10 cellular contexts compared by ENCODE assay signal in the genomic region with DNA sequence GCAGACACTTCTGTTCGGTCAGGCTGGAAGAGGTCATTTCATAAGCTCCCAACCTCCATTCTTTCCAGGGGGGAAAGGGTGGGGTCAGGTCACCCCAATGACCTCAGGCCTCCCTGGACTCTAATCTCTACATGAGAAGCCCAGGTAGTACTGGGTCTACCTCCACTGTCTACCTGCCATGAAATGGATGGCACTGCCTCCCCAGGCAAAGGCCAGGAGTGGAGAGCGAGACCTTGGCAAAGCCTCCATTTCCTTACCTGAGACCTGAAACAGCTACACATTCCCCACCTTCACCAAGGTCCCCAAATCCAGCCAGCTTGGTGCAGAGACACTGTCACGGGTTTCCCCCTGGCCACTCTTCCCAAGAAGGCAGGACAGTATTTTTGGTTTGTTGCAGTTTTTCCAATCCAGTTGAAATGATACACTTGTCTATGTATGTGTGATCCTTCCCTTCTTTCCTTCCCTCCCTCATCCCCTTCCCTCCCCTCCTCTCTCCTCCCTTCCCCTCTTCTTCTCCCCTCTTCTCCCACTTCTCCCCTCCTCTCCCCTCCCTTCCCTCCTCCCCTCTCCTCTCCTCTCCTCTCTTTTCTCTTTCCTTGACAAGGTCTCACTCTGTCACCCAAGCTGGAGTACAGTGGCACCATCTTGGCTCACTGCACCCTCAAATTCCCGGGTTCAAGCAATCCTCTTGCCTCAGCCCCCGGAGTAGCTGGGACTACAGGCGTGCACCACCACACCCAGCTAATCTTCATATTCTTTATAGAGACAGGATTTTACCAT. TPM values are rescaled to one million over a fixed set of nuclear protein-coding genes. Genes with fewer than 3 reads are reported as not detected.
DNase-seq lines count a peak whose midpoint lies in the region; ATAC-seq and TF ChIP-seq lines count a peak whose summit lies in the region.
"Had no signal": no experiment of that assay in that cellular context is flagged by ENCODE, and none has a peak within 500 bp of the region (broad histone marks: within the 10 kb centered on the region; RNA-seq: fewer than 3 reads in every experiment).

No MANE protein-coding gene starts in this region.

- no peaks in the 10 kb centered on the region for H3K36me3 ChIP-seq in left ventricle myocardium inferior
- H3K36me3 ChIP-seq in mucosa of stomach (ENCODE audit: control insufficient read depth, insufficient read depth, low read length) = no peaks in the 10 kb centered on the region
- no peaks in the 10 kb centered on the region for H3K36me3 ChIP-seq in uterus

- peak overlapping the region; percentile 2 for H3K9ac ChIP-seq in mucosa of stomach (ENCODE audit: low read length)

- H3K36me3 Mint-ChIP-seq in activated T-helper 2 cell treated with anti-CD3 and anti-CD28 coated beads, Interferon-gamma antibody, Interleukin-2, Interleukin-4, amounts not matched to agents 10 μg/mL and 5 μg/mL and 100 μg/mL, durations not matched to agents 14 hours and 24 hours and 36 hours (ENCODE audit: low read depth) = no peaks in the 10 kb centered on the region

- no peak for ATAC-seq in left cardiac atrium

- H3K27me3 ChIP-seq in left ventricle myocardium inferior (ENCODE audit: low read depth) (no peaks in the 10 kb centered on the region), mucosa of stomach (ENCODE audit: control insufficient read depth, insufficient read depth, low read length) (no peaks in the 10 kb centered on the region), uterus (no peaks in the 10 kb centered on the region)

- peaks cover 73% of the 10 kb centered on the region for H3K4me1 Mint-ChIP-seq in activated T-helper 2 cell treated with anti-CD3 and anti-CD28 coated beads, Interferon-gamma antibody, Interleukin-2, Interleukin-4, amounts not matched to agents 10 μg/mL and 5 μg/mL and 100 μg/mL, durations not matched to agents 14 hours and 24 hours and 36 hours (ENCODE audit: low read depth)

- H3K9me3 Mint-ChIP-seq in activated T-helper 2 cell treated with anti-CD3 and anti-CD28 coated beads, Interferon-gamma antibody, Interleukin-2, Interleukin-4, amounts not matched to agents 10 μg/mL and 5 μg/mL and 100 μg/mL, durations not matched to agents 14 hours and 24 hours and 36 hours = no peaks in the 10 kb centered on the region
- H3K9me3 Mint-ChIP-seq: HFFc6 had no signal

- intact Hi-C loops in left ventricle myocardium inferior (cut with micrococcal nuclease) = no loop called here
- intact Hi-C loops in left cardiac atrium (cut with DNase I) = no loop called here
- intact Hi-C loops in activated T-helper 2 cell treated with anti-CD3 and anti-CD28 coated beads, Interferon-gamma antibody, Interleukin-2, Interleukin-4, amounts not matched to agents 10 μg/mL and 5 μg/mL and 100 μg/mL, durations not matched to agents 14 hours and 24 hours and 36 hours (cut with micrococcal nuclease) = loop anchor here (10.0 kb wide), 2 partner anchors 443 to 473 kb away; partner anchors contain the start of genes LAX1, ZBED6 and ZC3H11A
- intact Hi-C loops in uterus (cut with DNase I; ENCODE audit: low total_unique reads) = no loop called here

- H3K4me1 ChIP-seq in left ventricle myocardium inferior (peaks cover 75% of the 10 kb centered on the region), mucosa of stomach (ENCODE audit: control insufficient read depth, insufficient read depth, low read length) (peaks cover 89% of the 10 kb centered on the region), uterus (peaks cover 0 to 24% of the 10 kb centered on the region in 2 donors)

- TF ChIP-seq CTCF in left ventricle myocardium inferior (IDR thresholded peaks at IDR 0.05; ENCODE audit: borderline replicate concordance) (no peak), uterus (IDR thresholded peaks at IDR 0.05) (no peak)

- DNase-seq in left ventricle myocardium inferior (no peak), left cardiac atrium (no peak), uterus (no peak), cerebellar cortex (ENCODE audit: low spot score) (no peak), G401 (ENCODE audit: low spot score) (no peak)
- DNase-seq in activated T-helper 2 cell treated with anti-CD3 and anti-CD28 coated beads, Interferon-gamma antibody, Interleukin-2, Interleukin-4, amounts not matched to agents 10 μg/mL and 5 μg/mL and 100 μg/mL, durations not matched to agents 14 hours and 24 hours and 36 hours (ENCODE audit: low spot score) = no peak
- DNase-seq in stimulated activated CD4-positive, alpha-beta T cell treated with anti-CD3 and anti-CD28 coated beads, Interleukin-4, amount 100 ng/mL, for 1 hour = no peak

- no peak for TF ChIP-seq POLR2A in uterus (IDR thresholded peaks at IDR 0.05)

- peak overlapping the region; percentile 51 for H3K27ac Mint-ChIP-seq in activated T-helper 2 cell treated with anti-CD3 and anti-CD28 coated beads, Interferon-gamma antibody, Interleukin-2, Interleukin-4, amounts not matched to agents 10 μg/mL and 5 μg/mL and 100 μg/mL, durations not matched to agents 14 hours and 24 hours and 36 hours
- H3K27ac Mint-ChIP-seq: HFFc6 had no signal

- H3K27me3 Mint-ChIP-seq in activated T-helper 2 cell treated with anti-CD3 and anti-CD28 coated beads, Interferon-gamma antibody, Interleukin-2, Interleukin-4, amounts not matched to agents 10 μg/mL and 5 μg/mL and 100 μg/mL, durations not matched to agents 14 hours and 24 hours and 36 hours (ENCODE audit: low read depth) = peaks cover 5% of the 10 kb centered on the region

- in situ Hi-C loops in G401 (cut with HindIII; ENCODE audit: low sequenced_read_pairs) = no loop called here

- no peaks in the 10 kb centered on the region for H3K9me3 ChIP-seq in left ventricle myocardium inferior (replicated peaks)
- H3K9me3 ChIP-seq in mucosa of stomach (ENCODE audit: control insufficient read depth, low read length) = no peaks in the 10 kb centered on the region
- H3K9me3 ChIP-seq in uterus = no peaks in the 10 kb centered on the region

- H3K4me3 Mint-ChIP-seq in activated T-helper 2 cell treated with anti-CD3 and anti-CD28 coated beads, Interferon-gamma antibody, Interleukin-2, Interleukin-4, amounts not matched to agents 10 μg/mL and 5 μg/mL and 100 μg/mL, durations not matched to agents 14 hours and 24 hours and 36 hours (ENCODE audit: low read depth) = no peak overlapping the region
- H3K4me3 Mint-ChIP-seq: HFFc6 had no signal

- peak overlapping the region; percentile 95 for H3K27ac ChIP-seq in left ventricle myocardium inferior (replicated peaks)
- H3K27ac ChIP-seq in uterus = peak overlapping the region; percentile 77 to 87

- no peak overlapping the region for H3K4me3 ChIP-seq in left ventricle myocardium inferior
- H3K4me3 ChIP-seq in mucosa of stomach (ENCODE audit: low read length) = no peak overlapping the region
- H3K4me3 ChIP-seq in uterus = no peak overlapping the region

RNA-seq across cellular contexts. Expression of gene BTG2, which starts 16.1 kb away (rescaled TPM):
- total RNA-seq in left ventricle myocardium inferior (73.7 TPM), left cardiac atrium (100 to 1,000 TPM; 187 to 259 TPM), uterus (10 to 100 TPM; 14.6 to 95.9 (median 56.5) TPM)
- 98.1 and 98.8 TPM in 2 replicates for total RNA-seq in activated T-helper 2 cell treated with anti-CD3 and anti-CD28 coated beads, Interferon-gamma antibody, Interleukin-2, Interleukin-4, amounts not matched to agents 10 μg/mL and 5 μg/mL and 100 μg/mL, durations not matched to agents 14 hours and 24 hours and 36 hours
- 12.7 and 15.2 TPM in 2 replicates for total RNA-seq in G401 (2014; rRNA removed; shearing (Covaris generic))

RNA-seq across cellular contexts. Expression of gene FMOD, which starts 29.5 kb away (rescaled TPM):
- 11.2 TPM for total RNA-seq in left ventricle myocardium inferior
- 10 to 100 TPM; 33.3 to 51.6 TPM for total RNA-seq in left cardiac atrium
- 4.0 and 5.4 TPM in 2 replicates for total RNA-seq in activated T-helper 2 cell treated with anti-CD3 and anti-CD28 coated beads, Interferon-gamma antibody, Interleukin-2, Interleukin-4, amounts not matched to agents 10 μg/mL and 5 μg/mL and 100 μg/mL, durations not matched to agents 14 hours and 24 hours and 36 hours
- total RNA-seq in uterus = 100 to 1,000 TPM in 1 of 4 donors, 10 to 100 TPM in 3; 41.8 to 119 (median 82.7) TPM
- not detected in 2 replicates for total RNA-seq in G401 (2014; rRNA removed; shearing (Covaris generic))
- total RNA-seq: osteocyte had no signal
